Comparison of ENCODE assay signal across 28 cellular contexts in the genomic region with DNA sequence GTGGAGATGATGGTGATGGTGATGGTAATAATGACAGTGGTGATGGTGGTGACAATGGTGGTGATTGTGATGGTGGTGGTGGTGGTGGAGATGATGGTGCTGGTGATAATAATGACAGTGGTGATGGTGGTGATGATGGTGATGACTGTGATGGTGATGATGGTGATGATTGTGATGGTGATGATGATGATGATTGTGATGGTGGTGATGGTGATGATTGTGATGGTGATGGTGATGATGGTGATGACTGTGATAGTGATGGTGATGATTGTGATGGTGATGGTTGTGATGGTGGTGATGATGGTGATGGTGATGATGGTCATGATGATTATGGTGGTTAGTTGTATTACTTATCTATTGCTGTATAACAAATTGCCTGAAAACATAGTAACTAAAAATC.
DNase-seq lines count a peak whose midpoint lies in the region; ATAC-seq, FAIRE-seq and TF ChIP-seq lines count a peak whose summit lies in the region.
"Had no signal": no experiment of that assay in that cellular context is flagged by ENCODE, and none has a peak within 500 bp of the region (broad histone marks: within the 10 kb centered on the region; RNA-seq: fewer than 3 reads in every experiment).

No MANE protein-coding gene starts in this region.

- DNase-seq in H9 (no peak), H1 (ENCODE audit: low read depth in 1 of 2, low spot score in 2 of 2) (no peak), upper lobe of right lung (peak; percentile 1), sigmoid colon (no peak), superior temporal gyrus (ENCODE audit: extremely low spot score) (no peak)
- DNase-seq: 8988T; ACHN; C1 segment of cervical spinal cord; CD4-positive, alpha-beta memory T cell; COR-L47; DMS 273 treated with DMSO at 0.1 percent for 48 hours; DMS153; DMS53; DMS79; DND-41; EL; GDM1 had no signal

- no peaks in the 10 kb centered on the region for H3K79me2 ChIP-seq in H9 (ENCODE audit: insufficient read depth, low read length)
- H3K79me2 ChIP-seq in H1 (ENCODE audit: control insufficient read depth in 1 of 2, insufficient read depth in 2 of 2, low read length in 2 of 2): no peaks in the 10 kb centered on the region

- H3K23me2 ChIP-seq in H9 (ENCODE audit: insufficient read length, low read depth, low read length, poor library complexity, severe bottlenecking) (no peaks in the 10 kb centered on the region), H1 (ENCODE audit: low read depth, low read length) (peaks cover 17% of the 10 kb centered on the region; the same call in 1 of the 2 replicates)

- H2BK5ac ChIP-seq in H9 (ENCODE audit: insufficient read length, low read length) (no peak overlapping the region), H1 (ENCODE audit: low read depth, low read length) (no peak overlapping the region)

- no peak for ATAC-seq in upper lobe of right lung
- ATAC-seq in HG02642 (IDR thresholded peaks at IDR 0.05; ENCODE audit: poor library complexity, unreplicated experiment): no peak
- ATAC-seq: GM12878 had no signal

- no peak overlapping the region for H3K27ac ChIP-seq in H9 (ENCODE audit: insufficient read length, low read depth, low read length)
- no peak overlapping the region for H3K27ac ChIP-seq in HEK293 (ENCODE audit: extremely low read depth, low read depth, low read length)
- H3K27ac ChIP-seq in H1 (ENCODE audit: low read depth, low read length): no peak overlapping the region
- H3K27ac ChIP-seq in upper lobe of right lung: no peak overlapping the region
- no peak overlapping the region for H3K27ac ChIP-seq in sigmoid colon
- H3K27ac ChIP-seq: BLaER1 had no signal

- H4K91ac ChIP-seq in H9 (ENCODE audit: insufficient read length, low read depth, low read length) (no peak overlapping the region), H1 (replicated peaks; ENCODE audit: insufficient read length, low read length) (no peak overlapping the region)

- H2BK20ac ChIP-seq in H9 (ENCODE audit: low read depth, low read length, poor library complexity, severe bottlenecking): no peak overlapping the region
- no peak overlapping the region for H2BK20ac ChIP-seq in H1 (ENCODE audit: low read length)

- H2BK12ac ChIP-seq in H9 (ENCODE audit: insufficient read length, low read depth, low read length): no peak overlapping the region
- H2BK12ac ChIP-seq in H1 (ENCODE audit: low read depth, low read length): no peak overlapping the region

- FAIRE-seq in H1 (lab: Jason Lieb, UNC): no peak
- FAIRE-seq: A204.1, GM12878, GM12892, GM18507 had no signal

- no peak overlapping the region for H3K4me3 ChIP-seq in HEK293 (ENCODE audit: low read depth, low read length)
- H3K4me3 ChIP-seq in H1 (ENCODE audit: extremely low read depth in 1 of 4, insufficient read depth in 2 of 4, low read depth in 3 of 4, low read length in 4 of 4): no peak overlapping the region
- no peak overlapping the region for H3K4me3 ChIP-seq in upper lobe of right lung
- no peak overlapping the region for H3K4me3 ChIP-seq in sigmoid colon
- H3K4me3 ChIP-seq: BLaER1, GM12878 had no signal

- TF ChIP-seq RAD21 in H1 (IDR thresholded peaks at IDR 0.05 in 1 of 2, conservative IDR thresholded peaks at IDR 0.05 in 1 of 2; ENCODE audit: low read depth in 2 of 2, low read length in 2 of 2): no peak

- H3K27me3 Mint-ChIP-seq in H9 (ENCODE audit: low read depth): peaks cover 15% of the 10 kb centered on the region

- TF ChIP-seq EP300 in H1 (IDR thresholded peaks at IDR 0.05; ENCODE audit: borderline replicate concordance in 1 of 2, low read depth in 2 of 2, low read length in 2 of 2) (no peak), sigmoid colon (IDR thresholded peaks at IDR 0.05) (no peak)

- H3K9ac ChIP-seq in H9 (ENCODE audit: extremely low read depth, insufficient read length, low read length) (no peak overlapping the region), H1 (replicated peaks in 1 of 4; ENCODE audit: extremely low read depth in 1 of 4, low read depth in 3 of 4, low read length in 3 of 4) (no peak overlapping the region)
- H3K9ac ChIP-seq: BLaER1 had no signal

- no peaks in the 10 kb centered on the region for H3K9me3 Mint-ChIP-seq in H9
- H3K9me3 Mint-ChIP-seq: CD4-positive, alpha-beta memory T cell; CD8-positive, alpha-beta memory T cell had no signal

- H3K4me3 Mint-ChIP-seq in H9: no peak overlapping the region
- H3K4me3 Mint-ChIP-seq: CD14-positive monocyte; CD4-positive, alpha-beta memory T cell; CD4-positive, CD25-positive, alpha-beta regulatory T cell; CD8-positive, alpha-beta memory T cell had no signal

- H3K4me2 ChIP-seq in H9 (ENCODE audit: insufficient read depth, insufficient read length, low read length): no peak overlapping the region
- no peak overlapping the region; a peak in 1 of 4 replicates for H3K4me2 ChIP-seq in H1 (ENCODE audit: insufficient read depth in 1 of 2, low read depth in 2 of 2, low read length in 2 of 2)
- H3K4me2 ChIP-seq: BLaER1 had no signal

- H3K36me3 Mint-ChIP-seq in H9 (ENCODE audit: insufficient read depth in 1 of 3, low read depth in 3 of 3): no peaks in the 10 kb centered on the region
- H3K36me3 Mint-ChIP-seq: CD14-positive monocyte; CD4-positive, alpha-beta memory T cell; CD4-positive, CD25-positive, alpha-beta regulatory T cell; CD8-positive, alpha-beta memory T cell had no signal

- H3K36me3 ChIP-seq in HEK293 (ENCODE audit: control insufficient read depth in 2 of 2, insufficient read depth in 1 of 2, low read length in 2 of 2) (no peaks in the 10 kb centered on the region), H1 (ENCODE audit: control insufficient read depth in 2 of 4, insufficient read depth in 4 of 4, low read length in 3 of 4) (no peaks in the 10 kb centered on the region), upper lobe of right lung (no peaks in the 10 kb centered on the region), sigmoid colon (no peaks in the 10 kb centered on the region)
- H3K36me3 ChIP-seq: BE2C, BLaER1 had no signal

- H3K56ac ChIP-seq in H9 (ENCODE audit: insufficient read length, low read depth, low read length): peak overlapping the region; percentile 51
- H3K56ac ChIP-seq in H1 (replicated peaks; ENCODE audit: insufficient read length, low read depth, low read length): peak overlapping the region; percentile 96

- no peak for TF ChIP-seq POLR2A in H1 (IDR thresholded peaks at IDR 0.05; ENCODE audit: control extremely low read depth in 1 of 2, low read depth in 2 of 2, low read length in 2 of 2)
- no peak for TF ChIP-seq POLR2A in sigmoid colon (IDR thresholded peaks at IDR 0.05)

- POLR2A ChIA-PET in HEK293 (lab: Yijun Ruan, JAX): no interaction called here
- POLR2A ChIA-PET in H1 (lab: Charles Lee; ENCODE audit: partially characterized antibody): no interaction called here

- H2BK15ac ChIP-seq in H9 (ENCODE audit: low read depth, low read length) (no peak overlapping the region), H1 (ENCODE audit: low read length) (no peak overlapping the region)

- H3K4me1 Mint-ChIP-seq in H9: 0 out of 4 replicates have a peak, but pooled peaks cover 0 to 2% of the 10 kb centered on the region in 2 experiments
- H3K4me1 Mint-ChIP-seq: CD14-positive monocyte had no signal

- H3K4ac ChIP-seq in H9 (ENCODE audit: low read depth, low read length): no peak overlapping the region
- no peak overlapping the region for H3K4ac ChIP-seq in H1 (replicated peaks; ENCODE audit: insufficient read length, low read depth, low read length)

- H3K9me3 ChIP-seq in H9 (ENCODE audit: control insufficient read depth, low read depth, low read length) (no peaks in the 10 kb centered on the region), HEK293 (ENCODE audit: control insufficient read depth, insufficient read depth, low read depth, low read length) (no peaks in the 10 kb centered on the region), H1 (ENCODE audit: insufficient read depth in 2 of 2, low read depth in 1 of 2, low read length in 1 of 2) (peaks cover 0 to 7% of the 10 kb centered on the region in 2 experiments; a peak in 1 of 4 replicates), upper lobe of right lung (no peaks in the 10 kb centered on the region), sigmoid colon (no peaks in the 10 kb centered on the region)
- H3K9me3 ChIP-seq: BE2C had no signal

- H3K79me1 ChIP-seq in H9 (ENCODE audit: insufficient read depth, low read depth, low read length, poor library complexity, severe bottlenecking) (no peaks in the 10 kb centered on the region), H1 (ENCODE audit: low read depth, low read length) (no peaks in the 10 kb centered on the region)

- H2BK120ac ChIP-seq in H9 (ENCODE audit: low read depth, low read length, poor library complexity, severe bottlenecking) (no peak overlapping the region), H1 (replicated peaks; ENCODE audit: low read depth, low read length) (no peak overlapping the region)

- TF ChIP-seq CTCF in H9 (conservative IDR thresholded peaks at IDR 0.05) (no peak), HEK293 (tag by site-specific recombination; IDR thresholded peaks at IDR 0.05) (no peak), H1 (IDR thresholded peaks at IDR 0.05; ENCODE audit: control extremely low read depth in 1 of 3, insufficient read depth in 1 of 3, low read depth in 1 of 3, low read length in 3 of 3) (no peak), upper lobe of right lung (IDR thresholded peaks at IDR 0.05) (no peak), sigmoid colon (IDR thresholded peaks at IDR 0.05) (no peak)

- H4K5ac ChIP-seq in H9 (ENCODE audit: insufficient read length, low read depth, low read length): no peak overlapping the region
- H4K5ac ChIP-seq in H1 (ENCODE audit: insufficient read length, low read depth, low read length): no peak overlapping the region

- no peaks in the 10 kb centered on the region for H4K20me1 ChIP-seq in H9 (ENCODE audit: control insufficient read depth, insufficient read depth, insufficient read length)
- peaks cover 0 to 12% of the 10 kb centered on the region in 2 experiments for H4K20me1 ChIP-seq in H1 (replicated peaks in 1 of 2; ENCODE audit: control insufficient read depth in 1 of 2, insufficient read depth in 2 of 2, low read length in 2 of 2)
- H4K20me1 ChIP-seq: BLaER1 had no signal

- H2AFZ ChIP-seq in H9 (ENCODE audit: low read length): no peak overlapping the region
- no peak overlapping the region for H2AFZ ChIP-seq in H1 (ENCODE audit: low read length)

- H3K4me1 ChIP-seq in H9 (ENCODE audit: insufficient read depth, low read length): no peaks in the 10 kb centered on the region
- H3K4me1 ChIP-seq in HEK293 (ENCODE audit: control insufficient read depth, insufficient read depth, low read length): no peaks in the 10 kb centered on the region; the same call in 1 of the 2 replicates
- H3K4me1 ChIP-seq in H1 (replicated peaks in 1 of 4; ENCODE audit: control insufficient read depth in 3 of 4, insufficient read depth in 4 of 4, low read length in 3 of 4): peaks cover 0 to 4% (median 3%) of the 10 kb centered on the region in 4 experiments; a peak in 2 of 7 replicates
- no peaks in the 10 kb centered on the region for H3K4me1 ChIP-seq in upper lobe of right lung
- H3K4me1 ChIP-seq in sigmoid colon: peaks cover 0 to 15% (median 10%) of the 10 kb centered on the region in 4 donors
- H3K4me1 ChIP-seq: BE2C, BLaER1 had no signal

- H3K14ac ChIP-seq in H9 (ENCODE audit: insufficient read depth, low read length) (no peak overlapping the region), H1 (ENCODE audit: insufficient read length) (no peak overlapping the region)

- H3T11ph ChIP-seq in H9 (ENCODE audit: low read length): no peak overlapping the region

- no peak overlapping the region for H3K27ac Mint-ChIP-seq in H9
- H3K27ac Mint-ChIP-seq: CD14-positive monocyte; CD4-positive, alpha-beta memory T cell; CD4-positive, CD25-positive, alpha-beta regulatory T cell; CD8-positive, alpha-beta memory T cell had no signal

- H3K23ac ChIP-seq in H9 (ENCODE audit: insufficient read length, low read depth, low read length) (no peak overlapping the region), H1 (ENCODE audit: insufficient read length) (no peak overlapping the region)

- no peak overlapping the region for H3K18ac ChIP-seq in H9 (ENCODE audit: insufficient read length, low read depth, low read length)
- H3K18ac ChIP-seq in H1 (ENCODE audit: extremely low read depth, low read length): no peak overlapping the region

- no peak overlapping the region for H2AK5ac ChIP-seq in H9 (ENCODE audit: insufficient read length, low read length)
- 0 out of 2 replicates have a peak overlapping the region, but pooled peaks have one; percentile 76 for H2AK5ac ChIP-seq in H1 (ENCODE audit: low read depth, low read length)

- intact Hi-C loops in upper lobe of right lung (cut with DNase I): no loop called here
- intact Hi-C loops in sigmoid colon (cut with DNase I): loop anchor here (10.0 kb wide), 1 partner anchor 160 kb away; no protein-coding TSS in a partner anchor

- CTCF ChIA-PET in HEK293 (lab: Yijun Ruan, JAX) (no interaction called here), H1 (lab: Charles Lee; ENCODE audit: partially characterized antibody) (no interaction called here)

- no peaks in the 10 kb centered on the region for H3K27me3 ChIP-seq in H9 (ENCODE audit: insufficient read depth, low read length)
- H3K27me3 ChIP-seq in H1 (replicated peaks in 1 of 4; ENCODE audit: control insufficient read depth in 3 of 4, extremely low read depth in 1 of 4, insufficient read depth in 3 of 4, low read length in 3 of 4): 0 out of 7 replicates have a peak, but pooled peaks cover 0 to 2% (median 0%) of the 10 kb centered on the region in 4 experiments
- H3K27me3 ChIP-seq in upper lobe of right lung: peaks cover 50% of the 10 kb centered on the region
- peaks cover 24 to 83% (median 64%) of the 10 kb centered on the region in 3 donors for H3K27me3 ChIP-seq in sigmoid colon
- H3K27me3 ChIP-seq: BLaER1 had no signal

- peak overlapping the region; percentile 0 for H4K8ac ChIP-seq in H9 (replicated peaks; ENCODE audit: insufficient read length, low read depth, low read length)
- no peak overlapping the region for H4K8ac ChIP-seq in H1 (ENCODE audit: extremely low read depth, insufficient read depth, low read length)
